ENCODE assay signal across 35 cellular contexts in the genomic region with DNA sequence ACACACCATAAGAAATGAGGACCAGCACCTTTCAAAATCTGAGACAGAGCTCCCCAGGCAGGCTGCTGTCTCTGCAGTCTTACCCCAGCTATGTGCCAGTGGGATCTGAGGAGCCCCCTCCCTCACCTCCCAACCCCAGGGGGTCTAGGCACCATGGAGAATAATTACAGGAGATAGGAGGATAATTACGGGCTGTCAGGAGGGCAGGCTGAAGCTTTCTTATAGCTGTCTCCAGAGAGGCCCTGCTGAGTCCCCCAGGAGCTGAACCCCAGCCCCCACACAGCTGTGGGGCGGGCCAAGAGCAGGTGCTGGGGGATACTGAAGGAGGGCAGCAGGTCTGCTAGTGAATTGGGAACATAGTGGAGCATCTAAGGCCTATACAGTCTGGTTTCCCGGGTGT. TPM values are rescaled to one million over a fixed set of nuclear protein-coding genes. Genes with fewer than 3 reads are reported as not detected.
A peak's percentile ranks its signal among the peaks of the same experiment; 100 is the strongest.
DNase-seq lines count a peak whose midpoint lies in the region; ATAC-seq, FAIRE-seq and TF ChIP-seq lines count a peak whose summit lies in the region.
"Had no signal": no experiment of that assay in that cellular context is flagged by ENCODE, and none has a peak within 500 bp of the region (broad histone marks: within the 10 kb centered on the region; RNA-seq: fewer than 3 reads in every experiment).

No MANE protein-coding gene starts in this region.

- no peak overlapping the region for H3K4me3 ChIP-seq in neural progenitor cell
- H3K4me3 ChIP-seq: MG63, Peyer's patch, skin epidermis, thoracic aorta, uterus had no signal

- peaks cover 29% of the 10 kb centered on the region for H3K27me3 Mint-ChIP-seq in neural progenitor cell (ENCODE audit: insufficient read depth, low read depth)
- H3K27me3 Mint-ChIP-seq in activated T-cell treated with anti-CD3 and anti-CD28 coated beads, Interleukin-2, amount 50 U/mL, for 72 hours (ENCODE audit: low read depth), result no peaks in the 10 kb centered on the region
- H3K27me3 Mint-ChIP-seq: stimulated activated naive CD8-positive, alpha-beta T cell treated with anti-CD3 and anti-CD28 coated beads, Interleukin-15, Interleukin-2, amounts not matched to agents 100 ng/mL and 50 ng/mL, for 24 hours had no signal

- H3K4me3 Mint-ChIP-seq in neural progenitor cell, result peak overlapping the region; percentile 28
- no peak overlapping the region for H3K4me3 Mint-ChIP-seq in activated T-cell treated with anti-CD3 and anti-CD28 coated beads, Interleukin-2, amount 50 U/mL, for 72 hours
- H3K4me3 Mint-ChIP-seq: activated T-cell treated with anti-CD3 and anti-CD28 coated beads, Interleukin-2, amount 50 U/mL, for 4 hours; H9; natural killer cell; stimulated activated naive CD8-positive, alpha-beta T cell treated with anti-CD3 and anti-CD28 coated beads, Interleukin-15, Interleukin-2, amounts not matched to agents 100 ng/mL and 50 ng/mL, for 24 hours had no signal

- peaks cover 34% of the 10 kb centered on the region for H3K4me1 Mint-ChIP-seq in neural progenitor cell
- peaks cover 25% of the 10 kb centered on the region for H3K4me1 Mint-ChIP-seq in activated T-cell treated with anti-CD3 and anti-CD28 coated beads, Interleukin-2, amount 50 U/mL, for 72 hours (ENCODE audit: low read depth)

- no peak for FAIRE-seq in HTR-8/SVneo (lab: Jason Lieb, UNC)
- FAIRE-seq: colon, keratinocyte had no signal

- no peaks in the 10 kb centered on the region for H3K79me2 ChIP-seq in neural progenitor cell (ENCODE audit: low read depth)

- no peaks in the 10 kb centered on the region for H3K9me3 ChIP-seq in neural progenitor cell (ENCODE audit: low read depth)
- H3K9me3 ChIP-seq: MG63, Peyer's patch, thoracic aorta, uterus had no signal

- no peak for ATAC-seq in activated T-cell treated with anti-CD3 and anti-CD28 coated beads, Interleukin-2, amount 50 U/mL, for 72 hours (replicated peaks in 1 of 2)
- ATAC-seq: activated T-cell treated with anti-CD3 and anti-CD28 coated beads, Interleukin-2, amount 50 U/mL, for 4 hours; natural killer cell had no signal

- no peaks in the 10 kb centered on the region for H3K36me3 ChIP-seq in neural progenitor cell
- H3K36me3 ChIP-seq: brain microvascular endothelial cell, MG63, Peyer's patch, thoracic aorta, uterus had no signal

- H3K4me2 ChIP-seq in neural progenitor cell, result no peak overlapping the region

- no peak overlapping the region for H2AFZ ChIP-seq in neural progenitor cell (replicated peaks)

- peaks cover 22% of the 10 kb centered on the region for H3F3A ChIP-seq in neural progenitor cell (ENCODE audit: low read depth)

- H3K36me3 Mint-ChIP-seq in neural progenitor cell, result no peaks in the 10 kb centered on the region
- no peaks in the 10 kb centered on the region for H3K36me3 Mint-ChIP-seq in activated T-cell treated with anti-CD3 and anti-CD28 coated beads, Interleukin-2, amount 50 U/mL, for 72 hours (ENCODE audit: insufficient read depth in 2 of 2)
- H3K36me3 Mint-ChIP-seq: natural killer cell had no signal

- no peaks in the 10 kb centered on the region for H3K9me3 Mint-ChIP-seq in neural progenitor cell
- no peaks in the 10 kb centered on the region for H3K9me3 Mint-ChIP-seq in activated T-cell treated with anti-CD3 and anti-CD28 coated beads, Interleukin-2, amount 50 U/mL, for 72 hours
- H3K9me3 Mint-ChIP-seq: activated T-cell treated with anti-CD3 and anti-CD28 coated beads, Interleukin-2, amount 50 U/mL, for 4 hours; H9; natural killer cell; stimulated activated naive CD8-positive, alpha-beta T cell treated with anti-CD3 and anti-CD28 coated beads, Interleukin-15, Interleukin-2, amounts not matched to agents 100 ng/mL and 50 ng/mL, for 24 hours had no signal

- no peak for TF ChIP-seq CTCF in neural progenitor cell (IDR thresholded peaks at IDR 0.05)

- peaks cover 41% of the 10 kb centered on the region for H3K4me1 ChIP-seq in neural progenitor cell
- H3K4me1 ChIP-seq: uterus had no signal

- peaks cover 28% of the 10 kb centered on the region for H3K27me3 ChIP-seq in neural progenitor cell
- H3K27me3 ChIP-seq: MG63, Peyer's patch, uterus had no signal

- no peak overlapping the region for H3K9ac ChIP-seq in neural progenitor cell

- H3K27ac ChIP-seq in neural progenitor cell, result no peak overlapping the region
- H3K27ac ChIP-seq: brain microvascular endothelial cell, epithelial cell of prostate, Peyer's patch, skin epidermis, thoracic aorta, uterus, VCaP had no signal

- H3K27ac Mint-ChIP-seq in neural progenitor cell, result no peak overlapping the region
- H3K27ac Mint-ChIP-seq in activated T-cell treated with anti-CD3 and anti-CD28 coated beads, Interleukin-2, amount 50 U/mL, for 72 hours, result no peak overlapping the region
- H3K27ac Mint-ChIP-seq: natural killer cell; stimulated activated naive CD8-positive, alpha-beta T cell treated with anti-CD3 and anti-CD28 coated beads, Interleukin-15, Interleukin-2, amounts not matched to agents 100 ng/mL and 50 ng/mL, for 24 hours had no signal

- no peaks in the 10 kb centered on the region for H4K20me1 ChIP-seq in neural progenitor cell (ENCODE audit: low read depth)

- peak; percentile 47 for DNase-seq in NCI-H2107 treated with DMSO at 0.1 percent for 48 hours (lab: John Stamatoyannopoulos, UW; ENCODE audit: unreplicated experiment)
- DNase-seq in NCI-H2107 (lab: John Stamatoyannopoulos, UW), result no peak
- DNase-seq in NCI-H1417 treated with DMSO at 0.1 percent for 48 hours (lab: John Stamatoyannopoulos, UW), result peak; percentile 85
- DNase-seq in NCI-H345 treated with DMSO at 0.1 percent for 48 hours (lab: John Stamatoyannopoulos, UW; ENCODE audit: unreplicated experiment), result peak; percentile 12
- DNase-seq in neural progenitor cell (ENCODE audit: low spot score), result peak; percentile 15
- DNase-seq in midbrain (lab: John Stamatoyannopoulos, UW), result no peak
- no peak for DNase-seq in HTR-8/SVneo (ENCODE audit: insufficient read length, low spot score)
- no peak for DNase-seq in activated T-cell treated with anti-CD3 and anti-CD28 coated beads, Interleukin-2, amount 50 U/mL, for 72 hours
- DNase-seq: activated CD4-positive, alpha-beta T cell treated with anti-CD3 and anti-CD28 coated beads for 48 hours; activated T-cell treated with anti-CD3 and anti-CD28 coated beads, Interleukin-2, amount 50 U/mL, for 4 hours; brain microvascular endothelial cell; DMS79; effector CD4-positive, alpha-beta T cell; GDM1; H9; KBM-7; MG63; natural killer cell; NCI-H1694 treated with DMSO at 0.1 percent for 48 hours; NCI-H510A; Peyer's patch; SIG-M5; T-helper 9 cell; uterus had no signal

RNA-seq across cellular contexts. Expression of a gene that starts 6.8 kb away (rescaled TPM):
- not detected in 2 replicates for total RNA-seq in neural progenitor cell (ENCODE audit: low replicate concordance)
- total RNA-seq in activated T-cell treated with anti-CD3 and anti-CD28 coated beads, Interleukin-2, amount 50 U/mL, for 72 hours, result under 1 TPM; 0.12 to 0.14 TPM
- total RNA-seq: A172; activated T-cell treated with anti-CD3 and anti-CD28 coated beads, Interleukin-2, amount 50 U/mL, for 4 hours; H9; HT1080; liver; natural killer cell; osteocyte had no signal

RNA-seq across cellular contexts. Expression of a gene that starts 16.0 kb away (rescaled TPM):
- total RNA-seq in neural progenitor cell (ENCODE audit: low replicate concordance), result 11.1 and 26.6 TPM in 2 replicates
- 100 to 1,000 TPM; 161 to 180 TPM for total RNA-seq in activated T-cell treated with anti-CD3 and anti-CD28 coated beads, Interleukin-2, amount 50 U/mL, for 72 hours

RNA-seq across cellular contexts. Expression of a gene that starts 26.3 kb away (rescaled TPM):
- total RNA-seq in neural progenitor cell (ENCODE audit: low replicate concordance), result 0.77 and 1.4 TPM in 2 replicates
- 1 to 10 TPM; 1.9 to 2.1 TPM for total RNA-seq in activated T-cell treated with anti-CD3 and anti-CD28 coated beads, Interleukin-2, amount 50 U/mL, for 72 hours

RNA-seq across cellular contexts. Expression of a gene that starts 36.4 kb away (rescaled TPM):
- 66.5 and 83.8 TPM in 2 replicates for total RNA-seq in neural progenitor cell (ENCODE audit: low replicate concordance)
- total RNA-seq in activated T-cell treated with anti-CD3 and anti-CD28 coated beads, Interleukin-2, amount 50 U/mL, for 72 hours, result 100 to 1,000 TPM; 109 to 124 TPM

RNA-seq across cellular contexts. Expression of a gene that starts 36.6 kb away (rescaled TPM):
- total RNA-seq in neural progenitor cell (ENCODE audit: low replicate concordance), result 0.54 and 1.9 TPM in 2 replicates
- 1 to 10 TPM; 5.2 TPM for total RNA-seq in activated T-cell treated with anti-CD3 and anti-CD28 coated beads, Interleukin-2, amount 50 U/mL, for 72 hours
- total RNA-seq: A172 had no signal

Comparison
In these comparisons a context has a peak if more than half of its experiments do, and no peak if none do; other contexts are left out.
1. DNase-seq: peak in NCI-H2107 treated with DMSO at 0.1 percent for 48 hours (single experiment), NCI-H1417 treated with DMSO at 0.1 percent for 48 hours (single experiment), NCI-H345 treated with DMSO at 0.1 percent for 48 hours (single experiment) and neural progenitor cell (single experiment); none in NCI-H2107 (single experiment), midbrain (single experiment), HTR-8/SVneo (single experiment) and activated T-cell treated with anti-CD3 and anti-CD28 coated beads, Interleukin-2, amount 50 U/mL, for 72 hours (0 of 2).